Comparison of ENCODE assay signal across 21 cellular contexts in the genomic region with DNA sequence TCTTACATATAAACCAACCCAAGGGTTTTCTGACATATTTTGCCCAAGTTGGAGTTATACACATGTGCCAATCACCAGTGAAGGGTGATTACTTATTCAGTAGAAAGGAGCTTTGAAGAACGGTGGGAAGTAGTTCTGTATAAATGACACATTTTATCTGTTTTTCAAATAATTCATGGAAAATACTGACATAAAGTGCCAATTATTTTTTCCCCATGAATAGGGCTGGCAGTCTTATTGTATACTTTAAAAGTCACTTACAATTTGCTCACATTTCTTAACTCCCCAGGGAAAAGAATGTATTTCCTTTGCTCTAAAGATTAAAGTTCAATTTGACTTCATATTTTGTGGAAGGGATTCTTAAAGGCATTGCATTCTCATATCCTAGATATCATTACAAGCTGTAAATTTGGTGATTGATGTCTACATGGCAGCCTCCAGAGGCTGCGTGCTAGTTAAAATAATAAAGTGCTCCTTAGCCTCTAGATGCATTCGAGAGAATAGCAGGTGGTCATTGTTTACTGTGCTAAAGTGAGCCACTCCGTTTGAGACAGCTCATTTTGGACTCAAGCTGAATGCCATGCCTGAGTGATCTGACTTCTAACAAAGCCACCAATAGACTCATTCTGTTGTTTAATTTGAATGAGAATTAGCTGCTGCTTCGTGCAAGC.
A peak's percentile ranks its signal among the peaks of the same experiment; 100 is the strongest.
DNase-seq lines count a peak whose midpoint lies in the region; ATAC-seq and TF ChIP-seq lines count a peak whose summit lies in the region.
"Had no signal": no experiment of that assay in that cellular context is flagged by ENCODE, and none has a peak within 500 bp of the region (broad histone marks: within the 10 kb centered on the region; RNA-seq: fewer than 3 reads in every experiment).

No MANE protein-coding gene starts in this region.

- ATAC-seq in left colon: no peak
- ATAC-seq: HCT116, upper lobe of right lung had no signal

- intact Hi-C loops in left colon (cut with DNase I, micrococcal nuclease): no loop called here

- peaks cover 9% of the 10 kb centered on the region for H3K4me1 Mint-ChIP-seq in endodermal cell

- no peaks in the 10 kb centered on the region for H3K36me3 ChIP-seq in endodermal cell (ENCODE audit: control insufficient read depth, insufficient read depth, low read length)
- H3K36me3 ChIP-seq: esophagus muscularis mucosa, pancreas, SJSA1, upper lobe of right lung had no signal

- H3K4me3 Mint-ChIP-seq in endodermal cell: no peak overlapping the region
- H3K4me3 Mint-ChIP-seq: activated naive CD8-positive, alpha-beta T cell treated with anti-CD3 and anti-CD28 coated beads, Interleukin-2, amount 10 ng/mL, durations not matched to agents 7 days and 5 days; IgD-negative memory B cell had no signal

- no peak overlapping the region for H3K4me3 ChIP-seq in endodermal cell (ENCODE audit: low read length)
- H3K4me3 ChIP-seq: esophagus muscularis mucosa, pancreas, SJSA1, upper lobe of right lung had no signal

- H3K27me3 Mint-ChIP-seq in endodermal cell (ENCODE audit: insufficient read depth): peaks cover 1% of the 10 kb centered on the region
- H3K27me3 Mint-ChIP-seq: IgD-negative memory B cell had no signal

- H3K9ac ChIP-seq in endodermal cell (ENCODE audit: extremely low read depth, low read length, poor library complexity, severe bottlenecking): no peak overlapping the region

- no peaks in the 10 kb centered on the region for H3K36me3 Mint-ChIP-seq in endodermal cell (ENCODE audit: low read depth)
- H3K36me3 Mint-ChIP-seq: IgD-negative memory B cell had no signal

- H3K27ac Mint-ChIP-seq in endodermal cell: no peak overlapping the region
- H3K27ac Mint-ChIP-seq: activated naive CD8-positive, alpha-beta T cell treated with anti-CD3 and anti-CD28 coated beads, Interleukin-2, amount 10 ng/mL, durations not matched to agents 7 days and 5 days; IgD-negative memory B cell had no signal

- TF ChIP-seq CTCF in endodermal cell (conservative IDR thresholded peaks at IDR 0.05): no peak

- H3K4me1 ChIP-seq in endodermal cell (ENCODE audit: control insufficient read depth, insufficient read depth, low read length): no peaks in the 10 kb centered on the region
- H3K4me1 ChIP-seq: pancreas, upper lobe of right lung had no signal

- no peaks in the 10 kb centered on the region for H3K27me3 ChIP-seq in endodermal cell (ENCODE audit: control insufficient read depth, insufficient read depth, low read length, poor library complexity, severe bottlenecking)
- H3K27me3 ChIP-seq: esophagus muscularis mucosa, pancreas, SJSA1, upper lobe of right lung had no signal

- peak overlapping the region; percentile 91 for H3K27ac ChIP-seq in endodermal cell (ENCODE audit: low read depth, low read length)
- H3K27ac ChIP-seq: esophagus muscularis mucosa, pancreas, SJSA1, upper lobe of right lung had no signal

- DNase-seq in COR-L47 (lab: John Stamatoyannopoulos, UW) (peak; percentile 1), NCI-H1092 (lab: John Stamatoyannopoulos, UW) (peak; percentile 46), NCI-H524 treated with DMSO at 0.1 percent for 48 hours (lab: John Stamatoyannopoulos, UW) (peak; percentile 52), endodermal cell (no peak), Kasumi-1 (lab: John Stamatoyannopoulos, UW) (no peak), SW 1271 (lab: John Stamatoyannopoulos, UW) (no peak), SIG-M5 treated with dmso at 0.1 percent for 504 hours (lab: John Stamatoyannopoulos, UW; ENCODE audit: unreplicated experiment) (no peak), left colon (no peak)
- DNase-seq: activated CD4-positive, CD25-positive, alpha-beta regulatory T cell; activated CD8-positive, alpha-beta memory T cell treated with anti-CD3 and anti-CD28 coated beads, Interleukin-2, amount 50 U/mL, for 48 hours; activated naive CD8-positive, alpha-beta T cell treated with anti-CD3 and anti-CD28 coated beads, Interleukin-2, amount 10 ng/mL, durations not matched to agents 7 days and 5 days; DND-41; mesenchymal stem cell; NCI-H446 treated with DMSO at 0.1 percent for 48 hours; pancreas; stimulated activated CD8-positive, alpha-beta memory T cell treated with anti-CD3 and anti-CD28 coated beads, Interleukin-4, amount 100 ng/mL, for 48 hours; upper lobe of right lung had no signal

- H3K9me3 ChIP-seq in endodermal cell (ENCODE audit: control insufficient read depth, low read length): no peaks in the 10 kb centered on the region
- H3K9me3 ChIP-seq: esophagus muscularis mucosa, pancreas, SJSA1, upper lobe of right lung had no signal

- peaks cover 14% of the 10 kb centered on the region for H3K9me3 Mint-ChIP-seq in endodermal cell
- H3K9me3 Mint-ChIP-seq: activated naive CD8-positive, alpha-beta T cell treated with anti-CD3 and anti-CD28 coated beads, Interleukin-2, amount 10 ng/mL, durations not matched to agents 7 days and 5 days had no signal

- WGBS in endodermal cell (ENCODE audit: insufficient coverage in 1 of 2, insufficient read length in 1 of 2), 2 experiments: 21 to 42% methylated on average over 3 to 4 of the region's 5 CpGs

Comparison
In these comparisons a context has a peak if more than half of its experiments do, and no peak if none do; other contexts are left out.
1. DNase-seq: peak in COR-L47 (single experiment), NCI-H1092 (single experiment) and NCI-H524 treated with DMSO at 0.1 percent for 48 hours (single experiment); none in endodermal cell (single experiment), Kasumi-1 (0 of 2), SW 1271 (0 of 2), SIG-M5 treated with dmso at 0.1 percent for 504 hours (single experiment) and left colon (0 of 2).